Comparison of ENCODE assay signal across 1 cellular context in the genomic region with DNA sequence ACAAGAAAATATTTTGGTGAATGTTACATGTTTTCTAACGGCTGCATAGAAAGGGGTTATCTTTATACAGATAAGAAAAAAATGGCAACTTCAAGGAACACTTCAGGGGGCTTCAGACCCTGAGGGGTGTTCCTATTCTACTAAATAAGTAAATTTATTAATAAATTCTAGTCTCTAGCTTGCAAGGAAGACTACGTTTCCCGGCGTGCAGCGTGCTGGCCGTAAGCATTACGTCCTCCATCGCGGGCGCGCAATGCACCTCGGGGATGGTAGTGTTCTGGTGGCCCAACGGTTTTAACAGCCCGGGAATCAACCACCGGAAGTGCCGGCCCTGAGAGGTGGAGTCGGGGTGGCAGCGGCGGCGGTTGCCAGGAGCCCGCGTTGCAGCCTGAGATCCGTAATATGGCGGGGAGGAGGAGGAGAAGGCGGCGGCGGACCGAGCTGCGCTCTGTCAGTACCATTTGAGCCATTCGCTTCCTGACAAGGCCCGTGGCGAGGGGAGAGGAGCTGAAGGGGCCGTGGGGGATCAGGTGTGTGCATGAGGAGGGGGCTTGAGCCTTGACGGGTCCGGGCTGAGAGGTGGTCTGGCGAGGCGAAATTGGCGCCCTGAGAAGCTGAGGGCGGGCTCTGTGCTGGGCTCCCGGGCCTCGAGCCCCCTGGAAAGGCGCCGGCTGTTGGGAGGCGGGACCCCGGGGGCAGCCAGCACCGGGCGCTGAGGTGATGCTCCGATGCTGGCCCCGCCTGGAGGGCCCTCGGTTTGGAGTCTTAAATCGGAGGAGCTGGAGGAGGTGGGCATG.
TF ChIP-seq lines count a peak whose summit lies in the region.

A gene with protein sequence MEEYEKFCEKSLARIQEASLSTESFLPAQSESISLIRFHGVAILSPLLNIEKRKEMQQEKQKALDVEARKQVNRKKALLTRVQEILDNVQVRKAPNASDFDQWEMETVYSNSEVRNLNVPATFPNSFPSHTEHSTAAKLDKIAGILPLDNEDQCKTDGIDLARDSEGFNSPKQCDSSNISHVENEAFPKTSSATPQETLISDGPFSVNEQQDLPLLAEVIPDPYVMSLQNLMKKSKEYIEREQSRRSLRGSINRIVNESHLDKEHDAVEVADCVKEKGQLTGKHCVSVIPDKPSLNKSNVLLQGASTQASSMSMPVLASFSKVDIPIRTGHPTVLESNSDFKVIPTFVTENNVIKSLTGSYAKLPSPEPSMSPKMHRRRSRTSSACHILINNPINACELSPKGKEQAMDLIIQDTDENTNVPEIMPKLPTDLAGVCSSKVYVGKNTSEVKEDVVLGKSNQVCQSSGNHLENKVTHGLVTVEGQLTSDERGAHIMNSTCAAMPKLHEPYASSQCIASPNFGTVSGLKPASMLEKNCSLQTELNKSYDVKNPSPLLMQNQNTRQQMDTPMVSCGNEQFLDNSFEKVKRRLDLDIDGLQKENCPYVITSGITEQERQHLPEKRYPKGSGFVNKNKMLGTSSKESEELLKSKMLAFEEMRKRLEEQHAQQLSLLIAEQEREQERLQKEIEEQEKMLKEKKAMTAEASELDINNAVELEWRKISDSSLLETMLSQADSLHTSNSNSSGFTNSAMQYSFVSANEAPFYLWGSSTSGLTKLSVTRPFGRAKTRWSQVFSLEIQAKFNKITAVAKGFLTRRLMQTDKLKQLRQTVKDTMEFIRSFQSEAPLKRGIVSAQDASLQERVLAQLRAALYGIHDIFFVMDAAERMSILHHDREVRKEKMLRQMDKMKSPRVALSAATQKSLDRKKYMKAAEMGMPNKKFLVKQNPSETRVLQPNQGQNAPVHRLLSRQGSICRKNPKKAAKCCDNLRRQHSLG (plus strand): TSS at position 384 of the 797 bp plus-strand sequence. CDS start 3,940 bp downstream, outside the sequence.

TF ChIP-seq in K562, 482 proteins besides CTCF, POLR2A, EP300 and RAD21 (continued from another document and continues in another):
- TF ChIP-seq, protein P1, sequence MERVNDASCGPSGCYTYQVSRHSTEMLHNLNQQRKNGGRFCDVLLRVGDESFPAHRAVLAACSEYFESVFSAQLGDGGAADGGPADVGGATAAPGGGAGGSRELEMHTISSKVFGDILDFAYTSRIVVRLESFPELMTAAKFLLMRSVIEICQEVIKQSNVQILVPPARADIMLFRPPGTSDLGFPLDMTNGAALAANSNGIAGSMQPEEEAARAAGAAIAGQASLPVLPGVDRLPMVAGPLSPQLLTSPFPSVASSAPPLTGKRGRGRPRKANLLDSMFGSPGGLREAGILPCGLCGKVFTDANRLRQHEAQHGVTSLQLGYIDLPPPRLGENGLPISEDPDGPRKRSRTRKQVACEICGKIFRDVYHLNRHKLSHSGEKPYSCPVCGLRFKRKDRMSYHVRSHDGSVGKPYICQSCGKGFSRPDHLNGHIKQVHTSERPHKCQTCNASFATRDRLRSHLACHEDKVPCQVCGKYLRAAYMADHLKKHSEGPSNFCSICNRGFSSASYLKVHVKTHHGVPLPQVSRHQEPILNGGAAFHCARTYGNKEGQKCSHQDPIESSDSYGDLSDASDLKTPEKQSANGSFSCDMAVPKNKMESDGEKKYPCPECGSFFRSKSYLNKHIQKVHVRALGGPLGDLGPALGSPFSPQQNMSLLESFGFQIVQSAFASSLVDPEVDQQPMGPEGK (CRISPR knock-in tag; IDR thresholded peaks at IDR 0.05; ENCODE audit: borderline replicate concordance): no peak
- TF ChIP-seq SRF (CRISPR knock-in tag; IDR thresholded peaks at IDR 0.05): peak in 1 of 2 experiments; percentile 34; a peak in 1 of 4 replicates
- no peak for TF ChIP-seq LARP7 (IDR thresholded peaks at IDR 0.05)
- TF ChIP-seq ZNF668 (CRISPR knock-in tag; IDR thresholded peaks at IDR 0.05): no peak
- no peak for TF ChIP-seq MCM2 (IDR thresholded peaks at IDR 0.05; ENCODE audit: low read depth)
- TF ChIP-seq, protein P2, sequence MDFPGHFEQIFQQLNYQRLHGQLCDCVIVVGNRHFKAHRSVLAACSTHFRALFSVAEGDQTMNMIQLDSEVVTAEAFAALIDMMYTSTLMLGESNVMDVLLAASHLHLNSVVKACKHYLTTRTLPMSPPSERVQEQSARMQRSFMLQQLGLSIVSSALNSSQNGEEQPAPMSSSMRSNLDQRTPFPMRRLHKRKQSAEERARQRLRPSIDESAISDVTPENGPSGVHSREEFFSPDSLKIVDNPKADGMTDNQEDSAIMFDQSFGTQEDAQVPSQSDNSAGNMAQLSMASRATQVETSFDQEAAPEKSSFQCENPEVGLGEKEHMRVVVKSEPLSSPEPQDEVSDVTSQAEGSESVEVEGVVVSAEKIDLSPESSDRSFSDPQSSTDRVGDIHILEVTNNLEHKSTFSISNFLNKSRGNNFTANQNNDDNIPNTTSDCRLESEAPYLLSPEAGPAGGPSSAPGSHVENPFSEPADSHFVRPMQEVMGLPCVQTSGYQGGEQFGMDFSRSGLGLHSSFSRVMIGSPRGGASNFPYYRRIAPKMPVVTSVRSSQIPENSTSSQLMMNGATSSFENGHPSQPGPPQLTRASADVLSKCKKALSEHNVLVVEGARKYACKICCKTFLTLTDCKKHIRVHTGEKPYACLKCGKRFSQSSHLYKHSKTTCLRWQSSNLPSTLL (IDR thresholded peaks at IDR 0.05): no peak
- TF ChIP-seq, protein P3, sequence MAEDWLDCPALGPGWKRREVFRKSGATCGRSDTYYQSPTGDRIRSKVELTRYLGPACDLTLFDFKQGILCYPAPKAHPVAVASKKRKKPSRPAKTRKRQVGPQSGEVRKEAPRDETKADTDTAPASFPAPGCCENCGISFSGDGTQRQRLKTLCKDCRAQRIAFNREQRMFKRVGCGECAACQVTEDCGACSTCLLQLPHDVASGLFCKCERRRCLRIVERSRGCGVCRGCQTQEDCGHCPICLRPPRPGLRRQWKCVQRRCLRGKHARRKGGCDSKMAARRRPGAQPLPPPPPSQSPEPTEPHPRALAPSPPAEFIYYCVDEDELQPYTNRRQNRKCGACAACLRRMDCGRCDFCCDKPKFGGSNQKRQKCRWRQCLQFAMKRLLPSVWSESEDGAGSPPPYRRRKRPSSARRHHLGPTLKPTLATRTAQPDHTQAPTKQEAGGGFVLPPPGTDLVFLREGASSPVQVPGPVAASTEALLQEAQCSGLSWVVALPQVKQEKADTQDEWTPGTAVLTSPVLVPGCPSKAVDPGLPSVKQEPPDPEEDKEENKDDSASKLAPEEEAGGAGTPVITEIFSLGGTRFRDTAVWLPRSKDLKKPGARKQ (CRISPR knock-in tag; IDR thresholded peaks at IDR 0.05): no peak
- TF ChIP-seq TBP (optimal IDR thresholded peaks at IDR 0.05; ENCODE audit: low read depth, low read length): peak; percentile 68
- TF ChIP-seq MTF1 (CRISPR knock-in tag; IDR thresholded peaks at IDR 0.05; ENCODE audit: borderline replicate concordance): no peak
- TF ChIP-seq SETDB1 (IDR thresholded peaks at IDR 0.05; ENCODE audit: low read length): no peak
- TF ChIP-seq FUS (optimal IDR thresholded peaks at IDR 0.05; ENCODE audit: low read depth, low read length): no peak
- peak; percentile 73; the same call in 1 of the 2 replicates for TF ChIP-seq ZNF197 (CRISPR knock-in tag; IDR thresholded peaks at IDR 0.05; ENCODE audit: low read depth)
- no peak for TF ChIP-seq ZC3H4 (CRISPR knock-in tag; IDR thresholded peaks at IDR 0.05; ENCODE audit: borderline replicate concordance)
- TF ChIP-seq POLR3A (IDR thresholded peaks at IDR 0.05; ENCODE audit: borderline replicate concordance, extremely low read depth, insufficient read depth, insufficient read length): no peak
- TF ChIP-seq BCL6 (CRISPR knock-in tag; IDR thresholded peaks at IDR 0.05): no peak
- TF ChIP-seq ZC3H11A (IDR thresholded peaks at IDR 0.05; ENCODE audit: low read depth, low read length): no peak
- TF ChIP-seq, protein P4, sequence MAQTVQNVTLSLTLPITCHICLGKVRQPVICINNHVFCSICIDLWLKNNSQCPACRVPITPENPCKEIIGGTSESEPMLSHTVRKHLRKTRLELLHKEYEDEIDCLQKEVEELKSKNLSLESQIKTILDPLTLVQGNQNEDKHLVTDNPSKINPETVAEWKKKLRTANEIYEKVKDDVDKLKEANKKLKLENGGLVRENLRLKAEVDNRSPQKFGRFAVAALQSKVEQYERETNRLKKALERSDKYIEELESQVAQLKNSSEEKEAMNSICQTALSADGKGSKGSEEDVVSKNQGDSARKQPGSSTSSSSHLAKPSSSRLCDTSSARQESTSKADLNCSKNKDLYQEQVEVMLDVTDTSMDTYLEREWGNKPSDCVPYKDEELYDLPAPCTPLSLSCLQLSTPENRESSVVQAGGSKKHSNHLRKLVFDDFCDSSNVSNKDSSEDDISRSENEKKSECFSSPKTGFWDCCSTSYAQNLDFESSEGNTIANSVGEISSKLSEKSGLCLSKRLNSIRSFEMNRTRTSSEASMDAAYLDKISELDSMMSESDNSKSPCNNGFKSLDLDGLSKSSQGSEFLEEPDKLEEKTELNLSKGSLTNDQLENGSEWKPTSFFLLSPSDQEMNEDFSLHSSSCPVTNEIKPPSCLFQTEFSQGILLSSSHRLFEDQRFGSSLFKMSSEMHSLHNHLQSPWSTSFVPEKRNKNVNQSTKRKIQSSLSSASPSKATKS (CRISPR knock-in tag; IDR thresholded peaks at IDR 0.05): no peak
- TF ChIP-seq SMC3 (conservative IDR thresholded peaks at IDR 0.05; ENCODE audit: insufficient read depth, low read depth, low read length): no peak
- peak; percentile 96 to 99 for TF ChIP-seq SIX5 (IDR thresholded peaks at IDR 0.05; ENCODE audit: borderline replicate concordance in 1 of 2, insufficient read depth in 1 of 2, low read depth in 1 of 2, low read length in 2 of 2)
- TF ChIP-seq MTA1 (IDR thresholded peaks at IDR 0.05; ENCODE audit: borderline replicate concordance): no peak
- no peak for TF ChIP-seq ZNF589 (CRISPR knock-in tag; IDR thresholded peaks at IDR 0.05; ENCODE audit: low read depth)
- no peak for TF ChIP-seq TSC22D4 (tag; IDR thresholded peaks at IDR 0.05)
- no peak for TF ChIP-seq STAG1 (CRISPR knock-in tag; IDR thresholded peaks at IDR 0.05; ENCODE audit: borderline replicate concordance)
- TF ChIP-seq RFX5 (IDR thresholded peaks at IDR 0.05; ENCODE audit: low read depth, low read length): no peak
- TF ChIP-seq CBX5 (IDR thresholded peaks at IDR 0.05; ENCODE audit: borderline replicate concordance, low read depth): no peak
- no peak for TF ChIP-seq ZNF212 (CRISPR knock-in tag; IDR thresholded peaks at IDR 0.05)
- no peak for TF ChIP-seq ZNF695 (CRISPR knock-in tag; IDR thresholded peaks at IDR 0.05)
- no peak for TF ChIP-seq IRF2 (CRISPR knock-in tag; IDR thresholded peaks at IDR 0.05)
- TF ChIP-seq RFX1 (IDR thresholded peaks at IDR 0.05): peak; percentile 93
- TF ChIP-seq ZNF57 (CRISPR knock-in tag; IDR thresholded peaks at IDR 0.05): no peak
- TF ChIP-seq XRCC3 (IDR thresholded peaks at IDR 0.05): no peak
- TF ChIP-seq, protein P5, sequence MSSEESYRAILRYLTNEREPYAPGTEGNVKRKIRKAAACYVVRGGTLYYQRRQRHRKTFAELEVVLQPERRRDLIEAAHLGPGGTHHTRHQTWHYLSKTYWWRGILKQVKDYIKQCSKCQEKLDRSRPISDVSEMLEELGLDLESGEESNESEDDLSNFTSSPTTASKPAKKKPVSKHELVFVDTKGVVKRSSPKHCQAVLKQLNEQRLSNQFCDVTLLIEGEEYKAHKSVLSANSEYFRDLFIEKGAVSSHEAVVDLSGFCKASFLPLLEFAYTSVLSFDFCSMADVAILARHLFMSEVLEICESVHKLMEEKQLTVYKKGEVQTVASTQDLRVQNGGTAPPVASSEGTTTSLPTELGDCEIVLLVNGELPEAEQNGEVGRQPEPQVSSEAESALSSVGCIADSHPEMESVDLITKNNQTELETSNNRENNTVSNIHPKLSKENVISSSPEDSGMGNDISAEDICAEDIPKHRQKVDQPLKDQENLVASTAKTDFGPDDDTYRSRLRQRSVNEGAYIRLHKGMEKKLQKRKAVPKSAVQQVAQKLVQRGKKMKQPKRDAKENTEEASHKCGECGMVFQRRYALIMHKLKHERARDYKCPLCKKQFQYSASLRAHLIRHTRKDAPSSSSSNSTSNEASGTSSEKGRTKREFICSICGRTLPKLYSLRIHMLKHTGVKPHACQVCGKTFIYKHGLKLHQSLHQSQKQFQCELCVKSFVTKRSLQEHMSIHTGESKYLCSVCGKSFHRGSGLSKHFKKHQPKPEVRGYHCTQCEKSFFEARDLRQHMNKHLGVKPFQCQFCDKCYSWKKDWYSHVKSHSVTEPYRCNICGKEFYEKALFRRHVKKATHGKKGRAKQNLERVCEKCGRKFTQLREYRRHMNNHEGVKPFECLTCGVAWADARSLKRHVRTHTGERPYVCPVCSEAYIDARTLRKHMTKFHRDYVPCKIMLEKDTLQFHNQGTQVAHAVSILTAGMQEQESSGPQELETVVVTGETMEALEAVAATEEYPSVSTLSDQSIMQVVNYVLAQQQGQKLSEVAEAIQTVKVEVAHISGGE (CRISPR knock-in tag; IDR thresholded peaks at IDR 0.05): peak in 1 of 3 experiments; percentile 91; a peak in 3 of 6 replicates
- no peak for TF ChIP-seq FOXJ3 (CRISPR knock-in tag; IDR thresholded peaks at IDR 0.05)
